ENCODE assay signal across 8 cellular contexts in the genomic region with DNA sequence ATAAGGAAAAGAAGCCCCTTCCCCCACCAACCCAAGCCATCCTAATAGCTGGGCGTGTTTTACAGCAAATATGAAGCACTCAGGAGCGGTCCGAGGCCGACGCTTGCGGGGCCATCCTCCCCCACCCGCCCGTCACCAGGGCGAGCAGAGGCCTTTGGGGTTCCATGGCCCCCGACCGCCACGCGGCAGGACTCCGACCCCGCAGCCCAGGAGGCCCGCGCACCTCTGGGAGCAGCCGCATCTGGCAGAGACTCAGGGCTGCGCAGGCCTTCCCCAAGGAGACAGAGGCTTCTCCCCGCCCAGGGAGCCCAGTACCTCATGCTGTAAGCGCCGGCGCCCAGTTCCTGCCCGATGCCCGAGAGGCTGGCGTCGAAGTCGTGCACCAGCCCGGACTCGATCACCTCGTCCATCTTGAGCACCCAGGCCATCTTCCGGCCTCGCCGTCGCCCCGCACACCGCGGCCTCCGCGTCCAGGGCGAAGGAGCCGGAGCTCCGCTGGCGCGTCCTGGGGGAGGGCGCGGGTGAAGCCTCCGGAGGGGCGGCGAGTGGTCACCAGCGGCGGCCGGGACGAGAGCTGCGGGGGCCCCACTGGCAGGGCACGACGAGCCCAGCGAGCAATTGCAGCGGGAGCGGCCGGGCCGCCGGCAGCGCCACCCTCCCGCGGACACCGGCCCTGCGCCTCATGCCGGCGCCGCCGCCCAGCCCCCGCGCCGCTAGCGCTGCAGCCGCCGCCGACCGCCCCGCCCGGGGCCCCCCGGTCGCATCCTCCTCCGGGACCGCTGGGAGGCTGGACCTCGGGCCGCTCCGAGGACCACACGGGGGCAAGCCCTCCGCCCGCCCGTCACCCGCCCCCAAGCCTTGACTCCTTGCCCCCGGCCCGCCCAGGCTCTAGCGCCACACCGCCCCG. TPM values are rescaled to one million over a fixed set of nuclear protein-coding genes. Genes with fewer than 3 reads are reported as not detected.
A peak's percentile ranks its signal among the peaks of the same experiment; 100 is the strongest.
DNase-seq lines count a peak whose midpoint lies in the region; ATAC-seq and TF ChIP-seq lines count a peak whose summit lies in the region.

No MANE protein-coding gene starts in this region.

- H3K9me3 ChIP-seq in adipocyte (ENCODE audit: control insufficient read depth, low read length): no peaks in the 10 kb centered on the region
- no peaks in the 10 kb centered on the region for H3K9me3 ChIP-seq in left ventricle myocardium inferior (replicated peaks)

- H3K4me3 ChIP-seq in BJ (ENCODE audit: low read depth, low read length) (peak overlapping the region; percentile 95), adipocyte (ENCODE audit: low read length) (peak overlapping the region; percentile 99), left ventricle myocardium inferior (peak overlapping the region; percentile 83)

- H3K9ac ChIP-seq in adipocyte (ENCODE audit: low read length): peak overlapping the region; percentile 99

- H3K4me1 ChIP-seq in adipocyte (ENCODE audit: control insufficient read depth, insufficient read depth, low read length) (peaks cover 38% of the 10 kb centered on the region), left ventricle myocardium inferior (peaks cover 65% of the 10 kb centered on the region)

- H3K27me3 ChIP-seq in BJ (ENCODE audit: control insufficient read depth, insufficient read depth, low read length) (no peaks in the 10 kb centered on the region), adipocyte (replicated peaks; ENCODE audit: control insufficient read depth, insufficient read depth, low read length) (no peaks in the 10 kb centered on the region), left ventricle myocardium inferior (ENCODE audit: low read depth) (no peaks in the 10 kb centered on the region)

- TF ChIP-seq CTCF in BJ (IDR thresholded peaks at IDR 0.05; ENCODE audit: insufficient read depth, low read depth, low read length): 0 out of 2 replicates have a peak, but pooled peaks have one; percentile 14
- TF ChIP-seq CTCF in left ventricle myocardium inferior (IDR thresholded peaks at IDR 0.05; ENCODE audit: borderline replicate concordance): peak; percentile 45

- intact Hi-C loops in left ventricle myocardium inferior (cut with micrococcal nuclease) (no loop called here), posterior cingulate gyrus (cut with DNase I) (loop anchor here (2.0 to 10.0 kb wide), 2 partner anchors 285 to 359 kb away; a partner anchor contains a TSS)

- H3K27ac ChIP-seq in left ventricle myocardium inferior (replicated peaks): peak overlapping the region; percentile 98

- DNase-seq in BJ (ENCODE audit: low read depth): no peak
- peak; percentile 64 for DNase-seq in SK-N-DZ (ENCODE audit: low spot score)
- DNase-seq in adipocyte (ENCODE audit: low read depth): peak; percentile 89
- DNase-seq in left ventricle myocardium inferior: peak; percentile 48
- DNase-seq in posterior cingulate gyrus: peak in 9 of 10 donors; percentile 19 to 91 (median 38)

- CTCF ChIA-PET in BJ (lab: Yijun Ruan, JAX): interaction anchor here (1.0 to 1.2 kb wide), 3 partner anchors 67 to 434 kb away, joined by 3 to 4 read pairs (median 4); no protein-coding TSS in a partner anchor

- ATAC-seq in GM18861 (IDR thresholded peaks at IDR 0.05; ENCODE audit: unreplicated experiment): peak; percentile 11
- ATAC-seq in HG03095 (IDR thresholded peaks at IDR 0.05; ENCODE audit: unreplicated experiment): peak; percentile 20
- ATAC-seq in GM18870 (IDR thresholded peaks at IDR 0.05; ENCODE audit: unreplicated experiment): no peak

- POLR2A ChIA-PET in BJ (lab: Charles Lee): interaction anchor here (0.6 kb wide), 1 partner anchor 7 kb away, joined by 3 read pairs; no protein-coding TSS in a partner anchor

- H3K36me3 ChIP-seq in BJ (ENCODE audit: control insufficient read depth, insufficient read depth, low read length): no peaks in the 10 kb centered on the region
- H3K36me3 ChIP-seq in adipocyte (ENCODE audit: control insufficient read depth, insufficient read depth, low read length, severe bottlenecking): no peaks in the 10 kb centered on the region
- H3K36me3 ChIP-seq in left ventricle myocardium inferior: no peaks in the 10 kb centered on the region

RNA-seq across cellular contexts. Expression of a gene that starts 0.5 kb away (rescaled TPM):
- polyA plus RNA-seq in BJ (2011; rRNA removed): 58.3 and 62.7 TPM in 2 replicates
- 34.2 and 35.8 TPM in 2 replicates for polyA minus RNA-seq in BJ (2011; rRNA and poly(A)+ RNA removed)
- 43.0 and 51.4 TPM in 2 replicates for polyA plus RNA-seq in SK-N-DZ (2014; cell fraction: cytosol; rRNA removed)
- polyA plus RNA-seq in SK-N-DZ (2014; cell fraction: nucleus; rRNA removed): 122 and 216 TPM in 2 replicates
- total RNA-seq in left ventricle myocardium inferior: 40.6 TPM
